ENCODE assay signal across 1 cellular context in genomic region chr2:64819774-64820688, GRCh38.
TF ChIP-seq lines count a peak whose summit lies in the region.

No MANE protein-coding gene starts in this region.

TF ChIP-seq in GM23338, 12 proteins besides CTCF, POLR2A, EP300 and RAD21 (continued from another document):
- TF ChIP-seq ZNF462 (CRISPR knock-in tag; IDR thresholded peaks at IDR 0.05), result no peak
TF ChIP-seq in GM23338: peak in this region for 0.
